ENCODE assay signal across 34 cellular contexts in genomic region chr2:178325268-178325667, GRCh38.
"Had no signal": no experiment of that assay in that cellular context is flagged by ENCODE, and none has a peak within 500 bp of the region (broad histone marks: within the 10 kb centered on the region; RNA-seq: fewer than 3 reads in every experiment).

No MANE protein-coding gene starts in this region.

- H3K4me3 ChIP-seq: adrenal gland, ascending aorta, body of pancreas, breast epithelium, cardiac muscle cell had no signal

- H3K9me3 ChIP-seq: adrenal gland, ascending aorta, body of pancreas, breast epithelium had no signal

- DNase-seq: activated effector memory CD4-positive, alpha-beta T cell treated with anti-CD3 and anti-CD28 coated beads, Interleukin-2, amount 50 U/mL, for 16 hours; activated effector memory CD4-positive, alpha-beta T cell treated with Interleukin-2 at 50 U/mL for 16 hours; activated gamma-delta T cell; activated gamma-delta T cell treated with Interleukin-2 at 50 U/mL for 16 hours; activated naive CD4-positive, alpha-beta T cell; activated naive CD4-positive, alpha-beta T cell treated with anti-CD3 and anti-CD28 coated beads for 36 hours; activated naive CD4-positive, alpha-beta T cell treated with anti-CD3 and anti-CD28 coated beads, Interleukin-2, amount 10 ng/mL, durations not matched to agents 7 days and 5 days; activated naive CD4-positive, alpha-beta T cell treated with anti-CD3 and anti-CD28 coated beads, Interleukin-2, amount 50 U/mL, for 16 hours; activated naive CD4-positive, alpha-beta T cell treated with Interleukin-2 at 50 U/mL for 16 hours; activated naive CD8-positive, alpha-beta T cell treated with anti-CD3 and anti-CD28 coated beads for 36 hours; activated naive CD8-positive, alpha-beta T cell treated with anti-CD3 and anti-CD28 coated beads, Interleukin-2, amount 10 ng/mL, durations not matched to agents 7 days and 5 days; activated naive CD8-positive, alpha-beta T cell treated with anti-CD3 and anti-CD28 coated beads, Interleukin-2, amount 50 U/mL, for 24 hours; activated T-cell treated with anti-CD3 and anti-CD28 coated beads, Interleukin-2, amount 50 U/mL, for 1 hour; activated T-cell treated with anti-CD3 and anti-CD28 coated beads, Interleukin-2, amount 50 U/mL, for 24 hours; activated T-cell treated with anti-CD3 and anti-CD28 coated beads, Interleukin-2, amount 50 U/mL, for 4 hours; activated T-cell treated with anti-CD3 and anti-CD28 coated beads, Interleukin-2, amount 50 U/mL, for 48 hours; activated T-cell treated with anti-CD3 and anti-CD28 coated beads, Interleukin-2, amount 50 U/mL, for 72 hours; adrenal gland; amniotic stem cell; amygdala; anterior cingulate cortex; aorta; body of pancreas; brain microvascular endothelial cell; caudate nucleus; central memory CD4-positive, alpha-beta T cell; cerebellar nuclear complex had no signal

- FAIRE-seq: astrocyte, bronchial epithelial cell had no signal

- H3K4me1 ChIP-seq: adrenal gland, ascending aorta, breast epithelium had no signal

- H3K36me3 ChIP-seq: adrenal gland, ascending aorta, brain microvascular endothelial cell, breast epithelium, cardiac muscle cell had no signal

- ATAC-seq: activated naive CD4-positive, alpha-beta T cell treated with anti-CD3 and anti-CD28 coated beads, Interleukin-2, amount 50 U/mL, for 72 hours; activated naive CD8-positive, alpha-beta T cell treated with anti-CD3 and anti-CD28 coated beads, Interleukin-2, amount 50 U/mL, for 24 hours; activated T-cell treated with anti-CD3 and anti-CD28 coated beads, Interleukin-2, amount 50 U/mL, for 4 hours; activated T-cell treated with anti-CD3 and anti-CD28 coated beads, Interleukin-2, amount 50 U/mL, for 72 hours; activated T-helper 17 cell treated with anti-CD3 and anti-CD28 coated beads, Interleukin-2, amount 50 U/mL, for 72 hours; body of pancreas had no signal
